Comparison of ENCODE assay signal across 7 cellular contexts in the genomic region with DNA sequence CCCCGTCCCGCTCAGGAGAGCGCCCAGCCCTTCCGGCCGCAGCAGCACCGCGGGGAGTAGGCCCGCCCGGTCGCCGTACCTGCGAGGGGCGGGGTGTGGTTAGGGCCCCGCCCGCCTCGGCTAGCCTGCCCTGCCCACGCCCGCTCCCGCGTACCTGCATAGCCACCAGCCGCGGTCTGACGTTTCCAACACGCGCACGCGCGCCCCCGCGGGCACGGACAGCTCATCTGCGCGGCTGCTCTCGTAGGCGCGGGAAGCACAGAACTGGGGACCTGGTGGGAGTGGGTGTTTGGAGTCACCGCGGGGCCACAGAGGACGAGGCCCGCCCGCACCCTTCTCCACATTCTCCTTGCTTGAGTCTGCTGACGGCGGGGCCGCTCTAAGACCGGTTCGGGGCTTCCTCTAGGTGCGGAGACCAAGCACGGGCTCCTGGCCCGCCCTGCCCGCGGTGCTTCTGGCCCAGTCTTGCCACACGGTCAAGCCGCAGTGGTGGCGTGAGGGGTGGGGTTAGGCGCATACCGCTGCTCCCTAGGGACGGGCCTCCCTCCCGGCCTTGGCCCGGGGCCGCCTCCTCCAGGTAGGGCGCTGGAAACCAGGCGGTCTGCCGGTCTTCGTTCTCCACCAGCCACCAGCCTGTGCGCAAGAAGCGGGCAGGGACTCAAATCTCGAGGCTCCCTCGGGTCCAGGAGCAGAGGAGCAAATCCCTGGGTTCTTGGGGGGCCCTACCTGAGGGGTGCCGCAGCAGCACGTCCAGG. TPM values are rescaled to one million over a fixed set of nuclear protein-coding genes. Genes with fewer than 3 reads are reported as not detected.
DNase-seq lines count a peak whose midpoint lies in the region; ATAC-seq, FAIRE-seq and TF ChIP-seq lines count a peak whose summit lies in the region.
"Had no signal": no experiment of that assay in that cellular context is flagged by ENCODE, and none has a peak within 500 bp of the region (broad histone marks: within the 10 kb centered on the region; RNA-seq: fewer than 3 reads in every experiment).

No MANE protein-coding gene starts in this region.

- H3K79me1 ChIP-seq in trophoblast cell (ENCODE audit: low read length), result peaks cover 6% of the 10 kb centered on the region

- in situ Hi-C loops in T47D (cut with HindIII; ENCODE audit: low pct_unique_long_range_greater_than_20kb, low sequenced_read_pairs), result no loop called here

- no peak overlapping the region for H2BK5ac ChIP-seq in trophoblast cell (ENCODE audit: low read depth, low read length, poor library complexity)

- no peak for ATAC-seq in HG03469 (IDR thresholded peaks at IDR 0.05; ENCODE audit: unreplicated experiment)
- ATAC-seq: heart left ventricle had no signal

- H2BK120ac ChIP-seq in trophoblast cell (ENCODE audit: insufficient read depth, low read length, poor library complexity), result peak overlapping the region; percentile 43

- TF ChIP-seq POLR2A in GM12891 (IDR thresholded peaks at IDR 0.05; ENCODE audit: low read depth, low read length), result no peak

- peaks cover 40 to 41% of the 10 kb centered on the region in 2 experiments for H3K36me3 ChIP-seq in trophoblast cell (ENCODE audit: control insufficient read depth in 1 of 2, insufficient read depth in 2 of 2, low read length in 2 of 2)

- no CpG with 5 or more reads among the region's 70 CpGs for WGBS in trophoblast cell (ENCODE audit: extremely low coverage, insufficient coverage, insufficient read length)

- H3K27me3 ChIP-seq in trophoblast cell (ENCODE audit: insufficient read depth, low read length), result peaks cover 37% of the 10 kb centered on the region

- peak overlapping the region; percentile 23 for H4K91ac ChIP-seq in trophoblast cell (ENCODE audit: low read depth, low read length)

- peak overlapping the region; percentile 66 for H3K4me2 ChIP-seq in trophoblast cell (ENCODE audit: low read length)

- H3K79me2 ChIP-seq in trophoblast cell (ENCODE audit: control insufficient read depth, insufficient read depth, low read length, poor library complexity), result peaks cover under 1% of the 10 kb centered on the region

- H2AFZ ChIP-seq in trophoblast cell (ENCODE audit: insufficient read depth, low read length, poor library complexity), result peak overlapping the region; percentile 13

- H3K4me1 ChIP-seq in trophoblast cell (ENCODE audit: control insufficient read depth in 1 of 2, insufficient read depth in 2 of 2, low read length in 2 of 2), result peaks cover 10 to 17% of the 10 kb centered on the region in 2 experiments

- H3K4ac ChIP-seq in trophoblast cell (ENCODE audit: low read depth, low read length), result no peak overlapping the region

- H4K12ac ChIP-seq in trophoblast cell (ENCODE audit: low read depth, low read length), result peak overlapping the region; percentile 15

- peak overlapping the region; percentile 13 for H3K14ac ChIP-seq in trophoblast cell (ENCODE audit: low read length)

- H4K8ac ChIP-seq in trophoblast cell (ENCODE audit: low read depth, low read length), result peak overlapping the region; percentile 20

- no peak overlapping the region for H3K9ac ChIP-seq in trophoblast cell (ENCODE audit: low read length)

- H3K4me3 ChIP-seq in trophoblast cell (ENCODE audit: low read depth, low read length), result peak overlapping the region; percentile 48
- H3K4me3 ChIP-seq: heart left ventricle had no signal

- H3K27ac ChIP-seq in trophoblast cell (ENCODE audit: low read depth, low read length), result no peak overlapping the region
- H3K27ac ChIP-seq: heart left ventricle had no signal

- H3K23ac ChIP-seq in trophoblast cell (ENCODE audit: low read length), result no peak overlapping the region

- no peak overlapping the region for H2AK5ac ChIP-seq in trophoblast cell (ENCODE audit: low read length)

- no peak for FAIRE-seq in GM12891 (lab: Jason Lieb, UNC)

- H2BK12ac ChIP-seq in trophoblast cell (ENCODE audit: low read length), result no peak overlapping the region

- H3K9me3 ChIP-seq in trophoblast cell (ENCODE audit: insufficient read depth, low read depth, low read length), result peaks cover 8% of the 10 kb centered on the region
- H3K9me3 ChIP-seq: heart left ventricle had no signal

- DNase-seq in NCI-H146 treated with DMSO at 0.1 percent for 48 hours (lab: John Stamatoyannopoulos, UW; ENCODE audit: unreplicated experiment) (peak; percentile 36), T47D (ENCODE audit: low read depth in 1 of 2, low spot score in 1 of 2) (peak; percentile 96 to 99), trophoblast cell (peak; percentile 95), GM12891 (ENCODE audit: insufficient read length, low spot score) (no peak), occipital lobe (lab: John Stamatoyannopoulos, UW) (no peak)

- peak overlapping the region; percentile 17 for H3K18ac ChIP-seq in trophoblast cell (ENCODE audit: low read length)

TF ChIP-seq in GM12891, 5 proteins besides CTCF, POLR2A, EP300 and RAD21:
- no peak for TF ChIP-seq TAF1 (IDR thresholded peaks at IDR 0.05; ENCODE audit: low read depth, low read length)
- TF ChIP-seq POU2F2 (IDR thresholded peaks at IDR 0.05; ENCODE audit: low read depth, low read length), result no peak
- no peak for TF ChIP-seq PAX5 (IDR thresholded peaks at IDR 0.05; ENCODE audit: insufficient read depth, low read length, severe bottlenecking)
- no peak for TF ChIP-seq POLR2AphosphoS5 (IDR thresholded peaks at IDR 0.05; ENCODE audit: low read depth, low read length)
- TF ChIP-seq SPI1 (IDR thresholded peaks at IDR 0.05; ENCODE audit: low read depth, low read length), result no peak

RNA-seq across cellular contexts. Expression of a gene that starts 1.8 kb away (rescaled TPM):
- polyA plus RNA-seq in trophoblast cell (2013), result 0.37 and 0.38 TPM in 2 replicates
- 0.12 TPM for polyA plus RNA-seq in GM12891 (2012; ENCODE audit: low read depth, missing spikeins)
- total RNA-seq in occipital lobe, result 0.78 TPM
- total RNA-seq: heart left ventricle had no signal

RNA-seq across cellular contexts. Expression of a gene that starts 4.5 kb away (rescaled TPM):
- polyA plus RNA-seq in trophoblast cell (2013), result 38.2 and 39.4 TPM in 2 replicates
- polyA plus RNA-seq in GM12891 (2012; ENCODE audit: low read depth, missing spikeins), result 32.2 TPM
- 10.9 TPM for total RNA-seq in occipital lobe

RNA-seq across cellular contexts. Expression of a gene that starts 7.6 kb away (rescaled TPM):
- polyA plus RNA-seq in trophoblast cell (2013), result 22.0 and 22.9 TPM in 2 replicates
- polyA plus RNA-seq in GM12891 (2012; ENCODE audit: low read depth, missing spikeins), result 28.8 TPM
- 12.0 TPM for total RNA-seq in occipital lobe

RNA-seq across cellular contexts. Expression of a gene that starts 10.3 kb away (rescaled TPM):
- polyA plus RNA-seq in trophoblast cell (2013), result 1.2 and 1.3 TPM in 2 replicates
- 3.4 TPM for polyA plus RNA-seq in GM12891 (2012; ENCODE audit: low read depth, missing spikeins)
- 81.3 TPM for total RNA-seq in occipital lobe

RNA-seq across cellular contexts. Expression of a gene that starts 12.8 kb away (rescaled TPM):
- polyA plus RNA-seq in trophoblast cell (2013), result not detected in 2 replicates
- polyA plus RNA-seq in GM12891 (2012; ENCODE audit: low read depth, missing spikeins), result 0.50 TPM
- total RNA-seq in occipital lobe, result not detected
- total RNA-seq: heart left ventricle had no signal
- polyA plus RNA-seq: heart left ventricle had no signal

Comparison
In these comparisons a context has a peak if more than half of its experiments do, and no peak if none do; other contexts are left out.
1. DNase-seq: peak in NCI-H146 treated with DMSO at 0.1 percent for 48 hours (single experiment), T47D (2 of 2) and trophoblast cell (2 of 2); none in GM12891 (single experiment) and occipital lobe (single experiment).